ENCODE assay signal across 26 cellular contexts in the genomic region with DNA sequence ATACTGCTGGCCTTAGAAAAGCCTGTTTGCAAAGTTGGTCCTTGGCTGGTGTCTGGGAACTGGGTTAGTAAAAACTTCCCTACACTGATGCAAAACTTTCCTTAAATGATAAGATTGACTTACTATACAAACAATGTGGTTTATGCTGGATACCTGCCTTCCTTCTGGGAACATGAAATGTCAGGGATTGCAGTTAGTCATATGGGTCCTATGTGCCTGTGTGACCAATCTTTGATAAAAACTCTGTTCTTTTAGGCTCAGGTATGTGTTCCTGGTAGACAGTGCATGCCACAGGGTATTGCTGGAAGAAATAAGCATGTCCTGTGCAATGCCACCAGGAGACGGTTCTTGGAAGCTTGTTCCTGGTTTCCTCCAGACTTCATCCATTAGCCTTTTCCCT.
DNase-seq lines count a peak whose midpoint lies in the region; ATAC-seq, FAIRE-seq and TF ChIP-seq lines count a peak whose summit lies in the region.
"Had no signal": no experiment of that assay in that cellular context is flagged by ENCODE, and none has a peak within 500 bp of the region (broad histone marks: within the 10 kb centered on the region; RNA-seq: fewer than 3 reads in every experiment).

No MANE protein-coding gene starts in this region.

- H3K9me1 ChIP-seq in IMR-90 (ENCODE audit: insufficient read depth, low read length): no peaks in the 10 kb centered on the region

- 0 out of 4 replicates have a peak overlapping the region, but pooled peaks of 1 of the 2 experiments have one; percentile 10 for H4K8ac ChIP-seq in IMR-90 (ENCODE audit: low read depth in 2 of 2, low read length in 2 of 2)

- H3K9ac ChIP-seq in IMR-90 (ENCODE audit: low read depth, low read length): no peak overlapping the region

- peak overlapping the region; percentile 72 for H3K18ac ChIP-seq in IMR-90 (ENCODE audit: low read depth, low read length)

- no peak for TF ChIP-seq RAD21 in IMR-90 (IDR thresholded peaks at IDR 0.05; ENCODE audit: low read length)

- H3K36me3 ChIP-seq in IMR-90 (ENCODE audit: control insufficient read depth, insufficient read depth, low read length): no peaks in the 10 kb centered on the region
- no peaks in the 10 kb centered on the region for H3K36me3 ChIP-seq in bronchial epithelial cell (ENCODE audit: control insufficient read depth, insufficient read depth, low read length)
- H3K36me3 ChIP-seq in WERI-Rb-1: no peaks in the 10 kb centered on the region
- H3K36me3 ChIP-seq: lower lobe of right lung, SJCRH30, thoracic aorta had no signal

- H2AK5ac ChIP-seq in IMR-90 (ENCODE audit: low read depth, low read length): 0 out of 2 replicates have a peak overlapping the region, but pooled peaks have one; percentile 30

- TF ChIP-seq CTCF in IMR-90 (conservative IDR thresholded peaks at IDR 0.05; ENCODE audit: low read depth, low read length) (no peak), bronchial epithelial cell (IDR thresholded peaks at IDR 0.05; ENCODE audit: insufficient read depth, low read length, severe bottlenecking) (no peak), WERI-Rb-1 (IDR thresholded peaks at IDR 0.05; ENCODE audit: low read depth, low read length) (no peak)

- H4K20me1 ChIP-seq in IMR-90 (ENCODE audit: insufficient read depth, low read length): no peaks in the 10 kb centered on the region

- peak overlapping the region; percentile 53; the same call in 1 of the 2 replicates for H4K5ac ChIP-seq in IMR-90 (ENCODE audit: low read depth, low read length)

- H3K4me1 ChIP-seq in IMR-90 (ENCODE audit: control insufficient read depth, insufficient read depth, low read length): peaks cover 8% of the 10 kb centered on the region
- H3K4me1 ChIP-seq: lower lobe of right lung, psoas muscle, SJCRH30 had no signal

- no CpG with 5 or more reads among the region's 1 CpG for WGBS in IMR-90 (ENCODE audit: extremely low coverage in 2 of 2, insufficient read length in 1 of 2), 2 experiments

- no TSS peak for BruUV-seq in IMR-90 (replicated peaks; lab: Mats Ljungman, UMichigan)

- H3K27ac ChIP-seq in IMR-90 (ENCODE audit: insufficient read depth, low read length) (peak overlapping the region; percentile 69; the same call in 1 of the 2 replicates), WERI-Rb-1 (no peak overlapping the region)
- H3K27ac ChIP-seq: lower lobe of right lung, psoas muscle, SJCRH30, thoracic aorta had no signal

- TF ChIP-seq POLR2A in IMR-90 (IDR thresholded peaks at IDR 0.05; ENCODE audit: low read depth, low read length): no peak

- DNase-seq in IMR-90: peak; percentile 71
- peak; percentile 71 for DNase-seq in bronchial epithelial cell (ENCODE audit: low read depth)
- peak; percentile 10 for DNase-seq in hepatic stellate cell (ENCODE audit: low spot score)
- no peak for DNase-seq in WERI-Rb-1
- DNase-seq in putamen (ENCODE audit: low spot score): no peak
- no peak for DNase-seq in DMS 273 (lab: John Stamatoyannopoulos, UW; ENCODE audit: unreplicated experiment)
- DNase-seq in activated CD8-positive, alpha-beta memory T cell treated with anti-CD3 and anti-CD28 coated beads, Interleukin-2, amount 50 U/mL, for 4 hours: no peak
- DNase-seq: activated CD4-positive, alpha-beta T cell treated with anti-CD3 and anti-CD28 coated beads, Interleukin-2, amount 50 U/mL, for 1 hour; activated naive CD8-positive, alpha-beta T cell treated with anti-CD3 and anti-CD28 coated beads, Interleukin-2, amount 10 ng/mL, durations not matched to agents 7 days and 5 days; AML-193; CD8-positive, alpha-beta T cell; DMS53; foreskin melanocyte; hippocampal formation; lower lobe of right lung; NCI-H1105; NCI-H2081; NCI-H510A; NK-92 treated with Interleukin-12 subunit alpha and Interleukin-12 subunit beta, amount 100 ng/mL, for 24 hours; psoas muscle; SJCRH30 had no signal

- no peak overlapping the region for H2AK9ac ChIP-seq in IMR-90 (replicated peaks; ENCODE audit: low read depth, low read length, poor library complexity)

- CTCF ChIA-PET in IMR-90 (lab: Yijun Ruan, JAX): no interaction called here

- H2BK120ac ChIP-seq in IMR-90 (ENCODE audit: low read depth, low read length): peak overlapping the region; percentile 62

- dilution Hi-C loops in IMR-90 (cut with HindIII; ENCODE audit: low sequenced_read_pairs, unreplicated experiment): no loop called here

- H3K9me3 ChIP-seq in IMR-90 (ENCODE audit: control insufficient read depth, insufficient read depth, low read length) (no peaks in the 10 kb centered on the region), WERI-Rb-1 (ENCODE audit: severe bottlenecking) (no peaks in the 10 kb centered on the region)
- H3K9me3 ChIP-seq: lower lobe of right lung, psoas muscle, SJCRH30, thoracic aorta had no signal

- no peak overlapping the region for H2AFZ ChIP-seq in IMR-90 (replicated peaks; ENCODE audit: low read length, poor library complexity)

- H3K4me3 ChIP-seq in IMR-90 (ENCODE audit: insufficient read depth, low read depth, low read length): no peak overlapping the region
- H3K4me3 ChIP-seq in bronchial epithelial cell (ENCODE audit: low read depth, low read length): no peak overlapping the region
- H3K4me3 ChIP-seq in WERI-Rb-1 (ENCODE audit: low read depth, low read length): no peak overlapping the region
- H3K4me3 ChIP-seq: GM12878, lower lobe of right lung, psoas muscle, SJCRH30, smooth muscle cell, thoracic aorta had no signal

- no peak for FAIRE-seq in bronchial epithelial cell (lab: Jason Lieb, UNC)

- peak overlapping the region; percentile 28; the same call in 1 of the 2 replicates for H3K4ac ChIP-seq in IMR-90 (ENCODE audit: low read depth, low read length)

- H2BK20ac ChIP-seq in IMR-90 (ENCODE audit: low read depth, low read length): peak overlapping the region; percentile 66; the same call in 1 of the 2 replicates

- ATAC-seq in IMR-90 (ENCODE audit: low read depth): peak; percentile 61
- ATAC-seq: CD8-positive, alpha-beta T cell; GM12878; lower lobe of right lung; Panc1; psoas muscle; stimulated activated memory B cell treated with anti-CD40 and anti-IgM and Interleukin-4, amounts not matched to agents 10 μg/mL and 1 μg/mL and 100 μg/mL, for 72 hours had no signal

- H2BK5ac ChIP-seq in IMR-90 (ENCODE audit: low read depth, low read length, poor library complexity, severe bottlenecking): peak overlapping the region; percentile 77

- in situ Hi-C loops in IMR-90 (cut with MboI; ENCODE audit: low sequenced_read_pairs): no loop called here

- H3K23ac ChIP-seq in IMR-90 (ENCODE audit: low read depth, low read length): no peak overlapping the region

- H2BK15ac ChIP-seq in IMR-90 (ENCODE audit: low read depth, low read length): 0 out of 3 replicates have a peak overlapping the region, but pooled peaks have one; percentile 23

- intact Hi-C loops in IMR-90 (cut with micrococcal nuclease): loop anchor here (10.0 kb wide), 1 partner anchor 49 kb away; no protein-coding TSS in a partner anchor

- H3K27me3 ChIP-seq in IMR-90 (ENCODE audit: control insufficient read depth, insufficient read depth, low read length) (no peaks in the 10 kb centered on the region), bronchial epithelial cell (ENCODE audit: control insufficient read depth, insufficient read depth, low read length) (no peaks in the 10 kb centered on the region), WERI-Rb-1 (ENCODE audit: insufficient read depth, low read depth, severe bottlenecking) (no peaks in the 10 kb centered on the region)
- H3K27me3 ChIP-seq: SJCRH30 had no signal

- H3K4me2 ChIP-seq in IMR-90 (ENCODE audit: low read depth, low read length): peak overlapping the region; percentile 25; the same call in 1 of the 2 replicates
- H3K4me2 ChIP-seq: smooth muscle cell had no signal

- H3K56ac ChIP-seq in IMR-90 (ENCODE audit: extremely low read depth, insufficient read depth, low read length): no peak overlapping the region

- no peaks in the 10 kb centered on the region for H3K79me1 ChIP-seq in IMR-90 (ENCODE audit: low read depth in 1 of 2, low read length in 2 of 2)

- POLR2A ChIA-PET in IMR-90 (lab: Charles Lee; ENCODE audit: unreplicated experiment): no interaction called here

- peak overlapping the region; percentile 58 for H3K14ac ChIP-seq in IMR-90 (replicated peaks; ENCODE audit: low read depth, low read length)

- 0 out of 2 replicates have a peak overlapping the region, but pooled peaks have one; percentile 13 for H4K91ac ChIP-seq in IMR-90 (ENCODE audit: insufficient read depth, low read depth, low read length)

TF ChIP-seq in IMR-90, 13 proteins besides CTCF, POLR2A, EP300 and RAD21:
- TF ChIP-seq FOS (IDR thresholded peaks at IDR 0.05; ENCODE audit: low read depth, low read length) (no peak), MAFK (IDR thresholded peaks at IDR 0.05; ENCODE audit: low read depth, low read length) (no peak), BHLHE40 (IDR thresholded peaks at IDR 0.05; ENCODE audit: low read depth, low read length) (no peak)
- TF ChIP-seq, protein P1, sequence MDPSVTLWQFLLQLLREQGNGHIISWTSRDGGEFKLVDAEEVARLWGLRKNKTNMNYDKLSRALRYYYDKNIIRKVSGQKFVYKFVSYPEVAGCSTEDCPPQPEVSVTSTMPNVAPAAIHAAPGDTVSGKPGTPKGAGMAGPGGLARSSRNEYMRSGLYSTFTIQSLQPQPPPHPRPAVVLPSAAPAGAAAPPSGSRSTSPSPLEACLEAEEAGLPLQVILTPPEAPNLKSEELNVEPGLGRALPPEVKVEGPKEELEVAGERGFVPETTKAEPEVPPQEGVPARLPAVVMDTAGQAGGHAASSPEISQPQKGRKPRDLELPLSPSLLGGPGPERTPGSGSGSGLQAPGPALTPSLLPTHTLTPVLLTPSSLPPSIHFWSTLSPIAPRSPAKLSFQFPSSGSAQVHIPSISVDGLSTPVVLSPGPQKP (IDR thresholded peaks at IDR 0.05; ENCODE audit: borderline replicate concordance, low read depth, low read length): no peak
TF ChIP-seq in IMR-90: peak in this region for 0.

Comparison
In these comparisons a context has a peak if more than half of its experiments do, and no peak if none do; other contexts are left out.
1. DNase-seq: peak in IMR-90 (single experiment), bronchial epithelial cell (single experiment) and hepatic stellate cell (single experiment); none in WERI-Rb-1 (single experiment), putamen (single experiment), DMS 273 (single experiment) and activated CD8-positive, alpha-beta memory T cell treated with anti-CD3 and anti-CD28 coated beads, Interleukin-2, amount 50 U/mL, for 4 hours (single experiment).